ENCODE assay signal across 6 cellular contexts in genomic region chr19:52833541-52833940, GRCh38. TPM values are rescaled to one million over a fixed set of nuclear protein-coding genes. Genes with fewer than 3 reads are reported as not detected.
DNase-seq lines count a peak whose midpoint lies in the region; ATAC-seq and TF ChIP-seq lines count a peak whose summit lies in the region.
"Not testable (repeated sequence)": the region's sequence is repeated elsewhere in the genome, so short reads cannot be mapped to it uniquely, and the experiment has no call there.

No MANE protein-coding gene starts in this region.

- not testable (repeated sequence) for H2AFZ ChIP-seq in DND-41 (ENCODE audit: low read depth, low read length)

- not testable (repeated sequence) for H4K20me1 ChIP-seq in BLaER1; DND-41 (ENCODE audit: insufficient read depth, low read length)

- H3K4me2 ChIP-seq in BLaER1: peak overlapping the region; percentile 17; the same call in 1 of the 2 replicates
- H3K4me2 ChIP-seq in DND-41 (ENCODE audit: insufficient read depth, low read length): not testable (repeated sequence)

- H3K4me1 ChIP-seq in BLaER1; DND-41 (ENCODE audit: insufficient read depth, low read length): not testable (repeated sequence)

- peaks cover 13% of the 10 kb centered on the region for H3K9me3 ChIP-seq in BLaER1
- not testable (repeated sequence) for H3K9me3 ChIP-seq in DND-41 (ENCODE audit: insufficient read depth, low read length, severe bottlenecking)

- H3K79me2 ChIP-seq in DND-41 (ENCODE audit: insufficient read depth, low read length): not testable (repeated sequence)

- not testable (repeated sequence) for H3K4me1 Mint-ChIP-seq in activated T-cell treated with anti-CD3 and anti-CD28 coated beads, Interleukin-2, amount 50 U/mL, for 72 hours (ENCODE audit: low read depth); central memory CD8-positive, alpha-beta T cell
- H3K4me1 Mint-ChIP-seq in natural killer cell: peaks cover 21 to 22% of the 10 kb centered on the region in 2 donors

- H3K4me3 Mint-ChIP-seq in activated T-cell treated with anti-CD3 and anti-CD28 coated beads, Interleukin-2, amount 50 U/mL, for 72 hours: not testable (repeated sequence)
- peak overlapping the region; percentile 43 for H3K4me3 Mint-ChIP-seq in central memory CD8-positive, alpha-beta T cell
- peak overlapping the region; percentile 67 for H3K4me3 Mint-ChIP-seq in natural killer cell

- H3K27me3 Mint-ChIP-seq in activated T-cell treated with anti-CD3 and anti-CD28 coated beads, Interleukin-2, amount 50 U/mL, for 72 hours (ENCODE audit: low read depth); central memory CD8-positive, alpha-beta T cell; natural killer cell (ENCODE audit: low read depth in 2 of 2): not testable (repeated sequence)

- H3K27me3 ChIP-seq in BLaER1; DND-41 (ENCODE audit: insufficient read depth, low read length, poor library complexity): not testable (repeated sequence)

- peaks cover 21 to 26% of the 10 kb centered on the region in 2 donors for H3K9me3 Mint-ChIP-seq in activated T-cell treated with anti-CD3 and anti-CD28 coated beads, Interleukin-2, amount 50 U/mL, for 72 hours
- H3K9me3 Mint-ChIP-seq in central memory CD8-positive, alpha-beta T cell: peaks cover 19% of the 10 kb centered on the region
- not testable (repeated sequence) for H3K9me3 Mint-ChIP-seq in natural killer cell

- peaks cover 24% of the 10 kb centered on the region for H3K36me3 ChIP-seq in BLaER1
- peaks cover 10% of the 10 kb centered on the region; the same call in 1 of the 2 replicates for H3K36me3 ChIP-seq in DND-41 (ENCODE audit: insufficient read depth, low read length)

- H3K27ac Mint-ChIP-seq in activated T-cell treated with anti-CD3 and anti-CD28 coated beads, Interleukin-2, amount 50 U/mL, for 72 hours: peak overlapping the region; percentile 20
- peak overlapping the region; percentile 91 for H3K27ac Mint-ChIP-seq in central memory CD8-positive, alpha-beta T cell (ENCODE audit: low read depth)
- peak overlapping the region; percentile 90 to 96 for H3K27ac Mint-ChIP-seq in natural killer cell

- H3K27ac ChIP-seq in BLaER1; DND-41 (ENCODE audit: low read length): not testable (repeated sequence)

- H3K9ac ChIP-seq in BLaER1; DND-41 (ENCODE audit: low read depth, low read length): not testable (repeated sequence)

- intact Hi-C loops in natural killer cell (cut with micrococcal nuclease): not testable (repeated sequence)

- DNase-seq in DND-41 (peak; percentile 30), iris pigment epithelial cell (ENCODE audit: low read depth) (peak; percentile 1), natural killer cell (peak; percentile 33)
- not testable (repeated sequence) for DNase-seq in activated T-cell treated with anti-CD3 and anti-CD28 coated beads, Interleukin-2, amount 50 U/mL, for 72 hours
- DNase-seq in central memory CD8-positive, alpha-beta T cell (ENCODE audit: low spot score in 2 of 2): peak in 1 of 2 donors; percentile 12

- peak; percentile 62 for ATAC-seq in DND-41 (ENCODE audit: insufficient read depth, low read depth)
- ATAC-seq in activated T-cell treated with anti-CD3 and anti-CD28 coated beads, Interleukin-2, amount 50 U/mL, for 72 hours (replicated peaks in 1 of 2): peak in 1 of 2 donors; percentile 44
- ATAC-seq in central memory CD8-positive, alpha-beta T cell (replicated peaks; ENCODE audit: extremely low read depth, poor library complexity, severe bottlenecking): peak; percentile 84
- peak; percentile 84 to 96 (median 92) for ATAC-seq in natural killer cell

- H3K4me3 ChIP-seq in BLaER1; DND-41 (ENCODE audit: low read depth in 1 of 2, low read length in 2 of 2): not testable (repeated sequence)

- peaks cover 30 to 44% of the 10 kb centered on the region in 2 donors for H3K36me3 Mint-ChIP-seq in activated T-cell treated with anti-CD3 and anti-CD28 coated beads, Interleukin-2, amount 50 U/mL, for 72 hours (ENCODE audit: insufficient read depth in 2 of 2)
- not testable (repeated sequence) for H3K36me3 Mint-ChIP-seq in central memory CD8-positive, alpha-beta T cell (ENCODE audit: insufficient read depth)
- H3K36me3 Mint-ChIP-seq in natural killer cell: peaks cover 26% of the 10 kb centered on the region

- not testable (repeated sequence) for TF ChIP-seq CTCF in DND-41 (IDR thresholded peaks at IDR 0.05; ENCODE audit: borderline replicate concordance, extremely low read depth, low read length, poor library complexity, severe bottlenecking); natural killer cell (IDR thresholded peaks at IDR 0.05)

RNA-seq across cellular contexts. Expression of gene ZNF28, which starts 12.1 kb away (rescaled TPM):
- total RNA-seq in activated T-cell treated with anti-CD3 and anti-CD28 coated beads, Interleukin-2, amount 50 U/mL, for 72 hours: 10 to 100 TPM; 13.3 to 17.8 TPM
- 10 to 100 TPM; 14.9 to 30.4 (median 17.6) TPM for total RNA-seq in natural killer cell

RNA-seq across cellular contexts. Expression of gene ZNF468, which starts 23.9 kb away (rescaled TPM):
- 10 to 100 TPM; 11.3 to 16.2 TPM for total RNA-seq in activated T-cell treated with anti-CD3 and anti-CD28 coated beads, Interleukin-2, amount 50 U/mL, for 72 hours
- total RNA-seq in natural killer cell: 10 to 100 TPM; 20.1 to 25.4 (median 24.1) TPM

RNA-seq across cellular contexts. Expression of gene ZNF600, which starts 47.0 kb away (rescaled TPM):
- total RNA-seq in activated T-cell treated with anti-CD3 and anti-CD28 coated beads, Interleukin-2, amount 50 U/mL, for 72 hours: 10 to 100 TPM; 14.1 to 20.9 TPM
- 100 to 1,000 TPM in 1 of 3 donors, 10 to 100 TPM in 2; 28.8 to 157 (median 73.1) TPM for total RNA-seq in natural killer cell

Comparison
In these comparisons a context has a peak if more than half of its experiments do, and no peak if none do; other contexts are left out.
1. H3K27ac Mint-ChIP-seq: peak in every context shown above with its lines; median percentile 93 in natural killer cell; 91 in central memory CD8-positive, alpha-beta T cell; 20 in activated T-cell treated with anti-CD3 and anti-CD28 coated beads, Interleukin-2, amount 50 U/mL, for 72 hours.